14 cellular contexts compared by ENCODE assay signal in the genomic region with DNA sequence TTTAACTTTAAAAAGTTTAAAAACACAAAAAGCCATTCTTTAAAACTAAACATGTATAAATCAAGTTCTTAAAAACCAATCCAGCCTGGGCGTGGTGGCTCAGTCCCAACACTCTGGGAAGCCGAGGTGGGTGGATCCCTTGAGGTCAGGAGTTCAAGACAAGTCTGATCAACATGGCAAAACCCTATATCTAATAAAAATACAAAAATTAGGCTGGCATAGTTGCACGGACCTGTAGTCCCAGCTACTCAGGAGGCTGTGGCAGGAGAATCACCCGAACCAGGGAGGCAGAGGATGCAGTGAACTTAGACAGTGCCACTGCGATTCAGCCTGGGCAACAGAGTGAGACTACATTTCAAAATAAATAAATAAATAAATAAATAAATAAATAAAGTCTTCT. TPM values are rescaled to one million over a fixed set of nuclear protein-coding genes. Genes with fewer than 3 reads are reported as not detected.
"Had no signal": no experiment of that assay in that cellular context is flagged by ENCODE, and none has a peak within 500 bp of the region (broad histone marks: within the 10 kb centered on the region; RNA-seq: fewer than 3 reads in every experiment).

No MANE protein-coding gene starts in this region.

RNA-seq across cellular contexts. Expression of a gene that starts 5.2 kb away (rescaled TPM):
- total RNA-seq: stomach, subcutaneous adipose tissue, suprapubic skin, temporal lobe, thoracic aorta, thyroid gland, tibial nerve, transverse colon, upper lobe of left lung, upper lobe of right lung, ureter, urinary bladder, uterus, vagina had no signal
- polyA plus RNA-seq: stomach, urinary bladder had no signal
